Comparison of ENCODE assay signal across 23 cellular contexts in the genomic region with DNA sequence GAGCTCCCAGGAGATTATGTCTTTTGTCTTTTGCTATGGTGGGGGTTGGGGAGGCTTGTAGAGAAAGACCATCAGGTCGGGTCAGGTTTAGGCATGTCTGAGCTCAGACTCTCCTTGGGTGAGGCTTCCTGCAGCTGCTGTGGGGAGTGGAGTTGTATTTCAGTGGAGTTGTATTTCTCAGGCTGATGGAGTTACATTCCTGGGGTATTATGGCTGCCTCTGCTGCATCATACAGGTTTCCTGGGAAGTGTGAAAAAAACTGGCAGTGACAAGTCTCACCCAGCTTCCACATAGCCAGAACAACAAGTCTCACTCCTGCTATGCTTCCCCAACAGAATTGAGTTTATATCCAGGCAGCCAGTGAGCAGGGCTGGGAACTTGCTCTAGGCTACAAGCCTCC.
A peak's percentile ranks its signal among the peaks of the same experiment; 100 is the strongest.
DNase-seq lines count a peak whose midpoint lies in the region; ATAC-seq, FAIRE-seq and TF ChIP-seq lines count a peak whose summit lies in the region.
"Had no signal": no experiment of that assay in that cellular context is flagged by ENCODE, and none has a peak within 500 bp of the region (broad histone marks: within the 10 kb centered on the region; RNA-seq: fewer than 3 reads in every experiment).

No MANE protein-coding gene starts in this region.

- H2AK5ac ChIP-seq in neuronal stem cell (ENCODE audit: low read depth, low read length) = no peak overlapping the region

- FAIRE-seq in GM19239 (lab: Jason Lieb, UNC) = peak; percentile 82
- no peak for FAIRE-seq in frontal cortex (lab: Jason Lieb, UNC)
- FAIRE-seq: K562, kidney, RCC 7860 had no signal

- H3K9me3 ChIP-seq in neuronal stem cell (replicated peaks in 1 of 2; ENCODE audit: control insufficient read depth in 2 of 2, insufficient read depth in 1 of 2, low read depth in 1 of 2, low read length in 2 of 2) (no peaks in the 10 kb centered on the region), right atrium auricular region (peaks cover 0 to 4% of the 10 kb centered on the region in 2 donors)
- H3K9me3 ChIP-seq: upper lobe of left lung had no signal

- ATAC-seq in activated naive CD8-positive, alpha-beta T cell treated with anti-CD3 and anti-CD28 coated beads, Interleukin-2, amount 50 U/mL, for 24 hours = no peak
- ATAC-seq in SK-N-SH treated with all-trans-retinoic acid at 6 μM for 48 hours = no peak
- ATAC-seq: CD8-positive, alpha-beta T cell; K562; right cardiac atrium had no signal

- H2AFZ ChIP-seq in neuronal stem cell (ENCODE audit: low read length) = peak overlapping the region; percentile 44

- TF ChIP-seq CTCF in epithelial cell of esophagus (IDR thresholded peaks at IDR 0.05; ENCODE audit: insufficient read depth, low read depth, low read length, missing control alignments) = no peak
- TF ChIP-seq CTCF in right atrium auricular region (IDR thresholded peaks at IDR 0.05) = no peak

- H3K4me3 ChIP-seq in epithelial cell of esophagus (ENCODE audit: low read length) = no peak overlapping the region
- no peak overlapping the region for H3K4me3 ChIP-seq in neuronal stem cell (ENCODE audit: low read length in 2 of 2)
- no peak overlapping the region for H3K4me3 ChIP-seq in right atrium auricular region
- H3K4me3 ChIP-seq: K562, upper lobe of left lung had no signal

- H4K91ac ChIP-seq in neuronal stem cell (ENCODE audit: low read depth, low read length, poor library complexity) = no peak overlapping the region

- no peak overlapping the region for H2BK12ac ChIP-seq in neuronal stem cell (ENCODE audit: low read length)

- no CpG with 5 or more reads among the region's 1 CpG for WGBS in neuronal stem cell (ENCODE audit: extremely low coverage in 2 of 2, insufficient read length in 2 of 2, insufficient replicate concordance in 1 of 2), 2 donors

- H3K36me3 Mint-ChIP-seq in activated naive CD8-positive, alpha-beta T cell treated with anti-CD3 and anti-CD28 coated beads, Interleukin-2, amount 50 U/mL, for 24 hours (ENCODE audit: low read depth) = peaks cover 8% of the 10 kb centered on the region
- H3K36me3 Mint-ChIP-seq: CD8-positive, alpha-beta T cell had no signal

- no peak overlapping the region for H4K8ac ChIP-seq in neuronal stem cell (ENCODE audit: low read depth, low read length)

- H3K14ac ChIP-seq in neuronal stem cell (ENCODE audit: low read length) = no peak overlapping the region

- no peak overlapping the region for H3K18ac ChIP-seq in neuronal stem cell (ENCODE audit: low read length)

- no peaks in the 10 kb centered on the region for H3K79me1 ChIP-seq in neuronal stem cell (ENCODE audit: low read depth, low read length)

- no peaks in the 10 kb centered on the region for H3K36me3 ChIP-seq in neuronal stem cell (replicated peaks in 1 of 2; ENCODE audit: control insufficient read depth in 2 of 2, insufficient read depth in 2 of 2, low read length in 2 of 2)
- no peaks in the 10 kb centered on the region for H3K36me3 ChIP-seq in right atrium auricular region
- H3K36me3 ChIP-seq: upper lobe of left lung had no signal

- H2BK120ac ChIP-seq in neuronal stem cell (ENCODE audit: low read depth, low read length) = no peak overlapping the region

- no peak overlapping the region for H3K4me2 ChIP-seq in neuronal stem cell (ENCODE audit: insufficient read depth, low read length, poor library complexity, severe bottlenecking)

- H3K27me3 Mint-ChIP-seq in activated naive CD8-positive, alpha-beta T cell treated with anti-CD3 and anti-CD28 coated beads, Interleukin-2, amount 50 U/mL, for 24 hours = no peaks in the 10 kb centered on the region

- peaks cover 0 to 2% of the 10 kb centered on the region in 2 donors for H3K4me1 ChIP-seq in neuronal stem cell (ENCODE audit: control insufficient read depth in 2 of 2, insufficient read depth in 1 of 2, low read depth in 1 of 2, low read length in 2 of 2)
- H3K4me1 ChIP-seq in right atrium auricular region = no peaks in the 10 kb centered on the region
- H3K4me1 ChIP-seq: upper lobe of left lung had no signal

- peaks cover 14% of the 10 kb centered on the region for H3K9me3 Mint-ChIP-seq in activated naive CD8-positive, alpha-beta T cell treated with anti-CD3 and anti-CD28 coated beads, Interleukin-2, amount 50 U/mL, for 24 hours
- H3K9me3 Mint-ChIP-seq: CD8-positive, alpha-beta T cell had no signal

- no peak overlapping the region for H2BK15ac ChIP-seq in neuronal stem cell (ENCODE audit: low read length)

- no peaks in the 10 kb centered on the region for H3K27me3 ChIP-seq in neuronal stem cell (ENCODE audit: control insufficient read depth in 3 of 3, insufficient read depth in 3 of 3, low read depth in 1 of 3, low read length in 3 of 3)
- no peaks in the 10 kb centered on the region for H3K27me3 ChIP-seq in right atrium auricular region
- H3K27me3 ChIP-seq: upper lobe of left lung had no signal

- H2BK5ac ChIP-seq in neuronal stem cell (ENCODE audit: low read length) = no peak overlapping the region

- DNase-seq in GM19239 (ENCODE audit: insufficient read length, low spot score) (no peak), NCI-H2107 (lab: John Stamatoyannopoulos, UW) (peak; percentile 54), epithelial cell of esophagus (ENCODE audit: low read depth) (peak; percentile 95), neuronal stem cell (ENCODE audit: low spot score) (no peak), frontal cortex (ENCODE audit: low spot score in 2 of 2) (no peak), right atrium auricular region (ENCODE audit: low spot score) (no peak)
- no peak for DNase-seq in activated naive CD8-positive, alpha-beta T cell treated with anti-CD3 and anti-CD28 coated beads, Interleukin-2, amount 50 U/mL, for 24 hours
- DNase-seq: activated CD8-positive, alpha-beta memory T cell treated with anti-CD3 and anti-CD28 coated beads, Interleukin-2, amount 50 U/mL, for 4 hours; activated gamma-delta T cell treated with Interleukin-2 at 50 U/mL for 16 hours; CD8-positive, alpha-beta T cell; effector memory CD4-positive, alpha-beta T cell; GOT3; hippocampal formation; kidney; NCI-H1092 treated with DMSO at 0.1 percent for 48 hours; NCI-H345; nucleus accumbens; right cardiac atrium; stimulated activated naive CD4-positive, alpha-beta T cell treated with Interleukin-2 at 50 U/mL for 16 hours; upper lobe of left lung had no signal

- H3K9ac ChIP-seq in neuronal stem cell (ENCODE audit: low read depth, low read length, poor library complexity) = no peak overlapping the region

- H3K27ac Mint-ChIP-seq in activated naive CD8-positive, alpha-beta T cell treated with anti-CD3 and anti-CD28 coated beads, Interleukin-2, amount 50 U/mL, for 24 hours = no peak overlapping the region
- H3K27ac Mint-ChIP-seq: CD8-positive, alpha-beta T cell had no signal

- H3K4me1 Mint-ChIP-seq in activated naive CD8-positive, alpha-beta T cell treated with anti-CD3 and anti-CD28 coated beads, Interleukin-2, amount 50 U/mL, for 24 hours = peaks cover 32% of the 10 kb centered on the region

- H3K23ac ChIP-seq in neuronal stem cell (ENCODE audit: low read depth, low read length, poor library complexity) = no peak overlapping the region

- no peak overlapping the region for H3K4me3 Mint-ChIP-seq in activated naive CD8-positive, alpha-beta T cell treated with anti-CD3 and anti-CD28 coated beads, Interleukin-2, amount 50 U/mL, for 24 hours
- H3K4me3 Mint-ChIP-seq: CD8-positive, alpha-beta T cell had no signal

- H3K27ac ChIP-seq in neuronal stem cell (replicated peaks; ENCODE audit: low read length) (no peak overlapping the region), right atrium auricular region (no peak overlapping the region)
- H3K27ac ChIP-seq: upper lobe of left lung had no signal

- no peak overlapping the region for H3K4ac ChIP-seq in neuronal stem cell (ENCODE audit: low read length)

TF ChIP-seq in SK-N-SH treated with all-trans-retinoic acid at 6 μM for 48 hours, 23 proteins besides CTCF, POLR2A, EP300 and RAD21 (continues in another document):
- no peak for TF ChIP-seq BACH2 (CRISPR knock-in tag; IDR thresholded peaks at IDR 0.05; ENCODE audit: borderline replicate concordance)
- TF ChIP-seq, protein P1, sequence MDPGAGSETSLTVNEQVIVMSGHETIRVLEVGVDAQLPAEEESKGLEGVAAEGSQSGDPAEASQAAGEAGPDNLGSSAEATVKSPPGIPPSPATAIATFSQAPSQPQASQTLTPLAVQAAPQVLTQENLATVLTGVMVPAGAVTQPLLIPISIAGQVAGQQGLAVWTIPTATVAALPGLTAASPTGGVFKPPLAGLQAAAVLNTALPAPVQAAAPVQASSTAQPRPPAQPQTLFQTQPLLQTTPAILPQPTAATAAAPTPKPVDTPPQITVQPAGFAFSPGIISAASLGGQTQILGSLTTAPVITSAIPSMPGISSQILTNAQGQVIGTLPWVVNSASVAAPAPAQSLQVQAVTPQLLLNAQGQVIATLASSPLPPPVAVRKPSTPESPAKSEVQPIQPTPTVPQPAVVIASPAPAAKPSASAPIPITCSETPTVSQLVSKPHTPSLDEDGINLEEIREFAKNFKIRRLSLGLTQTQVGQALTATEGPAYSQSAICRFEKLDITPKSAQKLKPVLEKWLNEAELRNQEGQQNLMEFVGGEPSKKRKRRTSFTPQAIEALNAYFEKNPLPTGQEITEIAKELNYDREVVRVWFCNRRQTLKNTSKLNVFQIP (CRISPR knock-in tag; IDR thresholded peaks at IDR 0.05; ENCODE audit: borderline replicate concordance, low read depth) = no peak
- no peak for TF ChIP-seq PPARA (CRISPR knock-in tag; IDR thresholded peaks at IDR 0.05; ENCODE audit: borderline replicate concordance)
- TF ChIP-seq ISL1 (CRISPR knock-in tag; IDR thresholded peaks at IDR 0.05) = no peak
- no peak for TF ChIP-seq CSDC2 (CRISPR knock-in tag; IDR thresholded peaks at IDR 0.05)
- TF ChIP-seq ARNTL (CRISPR knock-in tag; IDR thresholded peaks at IDR 0.05; ENCODE audit: borderline replicate concordance, low read depth) = no peak
- TF ChIP-seq OSR1 (CRISPR knock-in tag; IDR thresholded peaks at IDR 0.05) = no peak
- no peak for TF ChIP-seq ESRRG (CRISPR knock-in tag; IDR thresholded peaks at IDR 0.05)
- TF ChIP-seq, protein P2, sequence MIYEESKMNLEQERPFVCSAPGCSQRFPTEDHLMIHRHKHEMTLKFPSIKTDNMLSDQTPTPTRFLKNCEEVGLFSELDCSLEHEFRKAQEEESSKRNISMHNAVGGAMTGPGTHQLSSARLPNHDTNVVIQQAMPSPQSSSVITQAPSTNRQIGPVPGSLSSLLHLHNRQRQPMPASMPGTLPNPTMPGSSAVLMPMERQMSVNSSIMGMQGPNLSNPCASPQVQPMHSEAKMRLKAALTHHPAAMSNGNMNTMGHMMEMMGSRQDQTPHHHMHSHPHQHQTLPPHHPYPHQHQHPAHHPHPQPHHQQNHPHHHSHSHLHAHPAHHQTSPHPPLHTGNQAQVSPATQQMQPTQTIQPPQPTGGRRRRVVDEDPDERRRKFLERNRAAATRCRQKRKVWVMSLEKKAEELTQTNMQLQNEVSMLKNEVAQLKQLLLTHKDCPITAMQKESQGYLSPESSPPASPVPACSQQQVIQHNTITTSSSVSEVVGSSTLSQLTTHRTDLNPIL (CRISPR knock-in tag; IDR thresholded peaks at IDR 0.05; ENCODE audit: low read depth) = no peak
- no peak for TF ChIP-seq ZNF565 (CRISPR knock-in tag; conservative IDR thresholded peaks at IDR 0.05; ENCODE audit: low read depth)

Comparison
In these comparisons a context has a peak if more than half of its experiments do, and no peak if none do; other contexts are left out.
1. DNase-seq: peak in NCI-H2107 (single experiment) and epithelial cell of esophagus (single experiment); none in GM19239 (single experiment), neuronal stem cell (single experiment), activated naive CD8-positive, alpha-beta T cell treated with anti-CD3 and anti-CD28 coated beads, Interleukin-2, amount 50 U/mL, for 24 hours (single experiment), frontal cortex (0 of 2) and right atrium auricular region (single experiment).